Comparison of ENCODE assay signal across 11 cellular contexts in the genomic region with DNA sequence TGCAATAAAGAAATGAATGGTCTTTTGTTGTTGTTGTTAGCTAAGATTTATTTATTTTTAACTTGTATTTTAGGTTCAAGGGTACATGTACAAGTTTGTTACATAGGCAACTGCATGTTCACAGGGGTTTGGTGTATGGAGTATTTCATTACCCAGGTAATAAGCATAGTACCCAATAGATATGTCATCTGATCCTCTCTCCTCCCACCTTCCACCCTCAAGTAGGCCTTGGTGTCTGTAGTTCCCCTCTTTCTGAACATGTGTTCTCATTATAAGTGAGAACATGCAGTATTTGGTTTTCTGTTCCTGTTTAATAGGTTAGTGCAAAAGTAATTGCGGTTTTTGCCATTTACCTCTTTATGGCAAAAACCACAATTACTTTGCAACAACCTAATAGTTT.
"Had no signal": no experiment of that assay in that cellular context is flagged by ENCODE, and none has a peak within 500 bp of the region (broad histone marks: within the 10 kb centered on the region; RNA-seq: fewer than 3 reads in every experiment).

No MANE protein-coding gene starts in this region.

- H3K4me1 Mint-ChIP-seq: GM23338, H9 had no signal

- H3K27ac Mint-ChIP-seq: GM23338, H9, HFFc6 had no signal

- H3K4me1 ChIP-seq: HAP-1 had no signal

- DNase-seq: GM23248, GOT3, H7, H9, HCEC 1CT, HFFc6 had no signal

- H2AFZ ChIP-seq: GM23248, GM23338 had no signal

- FAIRE-seq: H1, H54 had no signal

- H3K27ac ChIP-seq: GM23248 had no signal

- H3K4me2 ChIP-seq: GM23338 had no signal

- H3K4me3 Mint-ChIP-seq: GM23338, H9, HFFc6 had no signal

- ATAC-seq: GM23338, HCT116 had no signal

- H3K9me3 Mint-ChIP-seq: HFFc6 had no signal

- H3K9ac ChIP-seq: GM23248 had no signal

- H3K4me3 ChIP-seq: GM23248, GM23338, HAP-1 had no signal

- H3K36me3 ChIP-seq: HAP-1 had no signal
